19 cellular contexts compared by ENCODE assay signal in the genomic region with DNA sequence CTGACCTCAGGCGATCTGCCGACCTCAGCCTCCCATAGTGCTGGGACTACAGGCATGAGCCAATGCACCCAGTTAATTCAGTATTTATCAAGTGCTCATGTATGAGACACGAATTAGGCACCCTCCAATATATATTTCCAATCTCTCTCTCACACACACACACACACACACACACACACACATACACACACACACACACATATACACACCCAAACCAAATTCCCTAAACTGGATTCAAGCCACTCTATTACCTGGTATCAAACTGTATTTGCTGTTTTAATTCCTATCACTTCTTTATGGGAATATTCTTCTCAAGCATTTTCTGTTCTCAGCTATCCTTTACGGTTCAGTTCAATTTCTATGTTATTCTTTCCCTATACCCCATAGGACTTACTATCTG. TPM values are rescaled to one million over a fixed set of nuclear protein-coding genes. Genes with fewer than 3 reads are reported as not detected.
DNase-seq lines count a peak whose midpoint lies in the region; ATAC-seq, FAIRE-seq and TF ChIP-seq lines count a peak whose summit lies in the region.
"Had no signal": no experiment of that assay in that cellular context is flagged by ENCODE, and none has a peak within 500 bp of the region (broad histone marks: within the 10 kb centered on the region; RNA-seq: fewer than 3 reads in every experiment).

No MANE protein-coding gene starts in this region.

- no TSS peak for BruUV-seq in IMR-90 (replicated peaks; lab: Mats Ljungman, UMichigan)

- H3K79me1 ChIP-seq in IMR-90 (ENCODE audit: low read depth in 1 of 2, low read length in 2 of 2) = peaks cover 12 to 50% of the 10 kb centered on the region in 2 experiments

- no peak overlapping the region for H2AFZ ChIP-seq in IMR-90 (replicated peaks; ENCODE audit: low read length, poor library complexity)

- ATAC-seq in IMR-90 (ENCODE audit: low read depth) (no peak), HG02885 (IDR thresholded peaks at IDR 0.05; ENCODE audit: poor library complexity, unreplicated experiment) (no peak)
- no peak for ATAC-seq in stimulated activated effector memory CD8-positive, alpha-beta T cell treated with anti-CD3 and anti-CD28 coated beads, Interleukin-12 subunit alpha, Interleukin-12 subunit beta, amount 100 ng/mL, for 72 hours
- ATAC-seq: HCT116 had no signal

- H3K27ac Mint-ChIP-seq in progenitor cell of endocrine pancreas = peak overlapping the region; percentile 4
- no peak overlapping the region for H3K27ac Mint-ChIP-seq in stimulated activated effector memory CD8-positive, alpha-beta T cell treated with anti-CD3 and anti-CD28 coated beads, Interleukin-12 subunit alpha, Interleukin-12 subunit beta, amount 100 ng/mL, for 72 hours

- TF ChIP-seq CTCF in IMR-90 (conservative IDR thresholded peaks at IDR 0.05; ENCODE audit: low read depth, low read length) (no peak), progenitor cell of endocrine pancreas (IDR thresholded peaks at IDR 0.05; ENCODE audit: unreplicated experiment) (no peak), thyroid gland (IDR thresholded peaks at IDR 0.05) (no peak)

- CTCF ChIA-PET in IMR-90 (lab: Yijun Ruan, JAX) = no interaction called here

- no peak overlapping the region for H3K4ac ChIP-seq in IMR-90 (ENCODE audit: low read depth, low read length)

- no CpG with 5 or more reads among the region's 4 CpGs for WGBS in IMR-90 (ENCODE audit: extremely low coverage in 2 of 2, insufficient read length in 1 of 2), 2 experiments
- 87% methylated on average over 4 of the region's 4 CpGs for WGBS in thyroid gland, 2 donors

- H4K20me1 ChIP-seq in IMR-90 (ENCODE audit: insufficient read depth, low read length) = peaks cover 68% of the 10 kb centered on the region

- H4K91ac ChIP-seq in IMR-90 (ENCODE audit: insufficient read depth, low read depth, low read length) = no peak overlapping the region

- no peak overlapping the region for H2AK5ac ChIP-seq in IMR-90 (ENCODE audit: low read depth, low read length)

- DNase-seq in H54 (ENCODE audit: insufficient read length, low spot score) (no peak), IMR-90 (no peak), progenitor cell of endocrine pancreas (ENCODE audit: low spot score, unreplicated experiment) (no peak), thyroid gland (no peak)
- no peak for DNase-seq in stimulated activated effector memory CD8-positive, alpha-beta T cell treated with anti-CD3 and anti-CD28 coated beads, Interleukin-12 subunit alpha, Interleukin-12 subunit beta, amount 100 ng/mL, for 72 hours (ENCODE audit: low spot score in 2 of 2)
- DNase-seq: ACHN; NCI-H1417; NCI-H187; NCI-H2107; NCI-H510A; NCI-H748 treated with DMSO at 0.1 percent for 48 hours; NK-92 treated with Interleukin-12 subunit alpha and Interleukin-12 subunit beta, amount 100 ng/mL, for 24 hours; Peyer's patch had no signal

- no peak overlapping the region for H2BK15ac ChIP-seq in IMR-90 (ENCODE audit: low read depth, low read length)

- H4K8ac ChIP-seq in IMR-90 (ENCODE audit: low read depth in 2 of 2, low read length in 2 of 2) = no peak overlapping the region

- no peaks in the 10 kb centered on the region for H3K27me3 ChIP-seq in IMR-90 (ENCODE audit: control insufficient read depth, insufficient read depth, low read length)
- no peaks in the 10 kb centered on the region for H3K27me3 ChIP-seq in thyroid gland
- H3K27me3 ChIP-seq: Peyer's patch, SJSA1 had no signal

- TF ChIP-seq RAD21 in IMR-90 (IDR thresholded peaks at IDR 0.05; ENCODE audit: low read length) = no peak

- no peaks in the 10 kb centered on the region for H3K27me3 Mint-ChIP-seq in progenitor cell of endocrine pancreas

- H3K36me3 ChIP-seq in IMR-90 (ENCODE audit: control insufficient read depth, insufficient read depth, low read length) (peaks cover 1% of the 10 kb centered on the region), thyroid gland (no peaks in the 10 kb centered on the region)
- H3K36me3 ChIP-seq: Peyer's patch had no signal

- H4K5ac ChIP-seq in IMR-90 (ENCODE audit: low read depth, low read length) = no peak overlapping the region

- H2BK5ac ChIP-seq in IMR-90 (ENCODE audit: low read depth, low read length, poor library complexity, severe bottlenecking) = peak overlapping the region; percentile 39

- no peak overlapping the region for H2BK20ac ChIP-seq in IMR-90 (ENCODE audit: low read depth, low read length)

- H3K9me3 Mint-ChIP-seq in progenitor cell of endocrine pancreas (ENCODE audit: low read depth) = no peaks in the 10 kb centered on the region
- no peaks in the 10 kb centered on the region for H3K9me3 Mint-ChIP-seq in stimulated activated effector memory CD8-positive, alpha-beta T cell treated with anti-CD3 and anti-CD28 coated beads, Interleukin-12 subunit alpha, Interleukin-12 subunit beta, amount 100 ng/mL, for 72 hours

- POLR2A ChIA-PET in IMR-90 (lab: Charles Lee; ENCODE audit: unreplicated experiment) = interaction anchor here (1.0 kb wide), 1 partner anchor 9 kb away, joined by 3 read pairs; the partner anchor contains the start of gene ZNF644

- H3K9ac ChIP-seq in IMR-90 (ENCODE audit: low read depth, low read length) = no peak overlapping the region
- H3K9ac ChIP-seq: KMS-11 had no signal

- peaks cover 17% of the 10 kb centered on the region for H3K36me3 Mint-ChIP-seq in progenitor cell of endocrine pancreas (ENCODE audit: insufficient read depth)
- H3K36me3 Mint-ChIP-seq in stimulated activated effector memory CD8-positive, alpha-beta T cell treated with anti-CD3 and anti-CD28 coated beads, Interleukin-12 subunit alpha, Interleukin-12 subunit beta, amount 100 ng/mL, for 72 hours = peaks cover 38% of the 10 kb centered on the region

- peak; percentile 11 for FAIRE-seq in H54 (lab: Jason Lieb, UNC)

- H3K4me3 ChIP-seq in IMR-90 (ENCODE audit: insufficient read depth, low read depth, low read length) = no peak overlapping the region
- H3K4me3 ChIP-seq in thyroid gland (replicated peaks in 1 of 3) = no peak overlapping the region
- H3K4me3 ChIP-seq: Peyer's patch, SJSA1 had no signal

- H2AK9ac ChIP-seq in IMR-90 (replicated peaks; ENCODE audit: low read depth, low read length, poor library complexity) = no peak overlapping the region

- no peak overlapping the region for H2BK120ac ChIP-seq in IMR-90 (ENCODE audit: low read depth, low read length)

- TF ChIP-seq POLR2A in H54 (IDR thresholded peaks at IDR 0.05; ENCODE audit: low read depth, low read length) = no peak
- no peak for TF ChIP-seq POLR2A in IMR-90 (IDR thresholded peaks at IDR 0.05; ENCODE audit: low read depth, low read length)
- no peak for TF ChIP-seq POLR2A in thyroid gland (IDR thresholded peaks at IDR 0.05)

- no peak overlapping the region for H3K4me3 Mint-ChIP-seq in progenitor cell of endocrine pancreas (ENCODE audit: low read depth)
- no peak overlapping the region for H3K4me3 Mint-ChIP-seq in stimulated activated effector memory CD8-positive, alpha-beta T cell treated with anti-CD3 and anti-CD28 coated beads, Interleukin-12 subunit alpha, Interleukin-12 subunit beta, amount 100 ng/mL, for 72 hours

- H3K4me1 ChIP-seq in IMR-90 (ENCODE audit: control insufficient read depth, insufficient read depth, low read length) (peaks cover 1% of the 10 kb centered on the region; the same call in 1 of the 2 replicates), thyroid gland (peaks cover 19 to 29% of the 10 kb centered on the region in 2 donors)

- no peak overlapping the region for H3K56ac ChIP-seq in IMR-90 (ENCODE audit: extremely low read depth, insufficient read depth, low read length)

- in situ Hi-C loops in IMR-90 (cut with MboI; ENCODE audit: low sequenced_read_pairs) = no loop called here

- H3K4me1 Mint-ChIP-seq in progenitor cell of endocrine pancreas (ENCODE audit: low read depth) = peaks cover 25% of the 10 kb centered on the region
- H3K4me1 Mint-ChIP-seq in stimulated activated effector memory CD8-positive, alpha-beta T cell treated with anti-CD3 and anti-CD28 coated beads, Interleukin-12 subunit alpha, Interleukin-12 subunit beta, amount 100 ng/mL, for 72 hours = peaks cover 66% of the 10 kb centered on the region

- intact Hi-C loops in IMR-90 (cut with micrococcal nuclease) = no loop called here
- intact Hi-C loops in thyroid gland (cut with DNase I) = no loop called here

- H3K9me3 ChIP-seq in IMR-90 (ENCODE audit: control insufficient read depth, insufficient read depth, low read length) (no peaks in the 10 kb centered on the region), thyroid gland (no peaks in the 10 kb centered on the region)
- H3K9me3 ChIP-seq: Peyer's patch, SJSA1 had no signal

- dilution Hi-C loops in IMR-90 (cut with HindIII; ENCODE audit: low sequenced_read_pairs, unreplicated experiment) = no loop called here

- H3K27ac ChIP-seq in IMR-90 (ENCODE audit: insufficient read depth, low read length) (no peak overlapping the region), cingulate gyrus (ENCODE audit: low read depth, low read length) (peak overlapping the region; percentile 15), thyroid gland (no peak overlapping the region)
- H3K27ac ChIP-seq: C4-2B, KMS-11, Peyer's patch, SJSA1 had no signal

- H3K9me1 ChIP-seq in IMR-90 (ENCODE audit: insufficient read depth, low read length) = 0 out of 2 replicates have a peak, but pooled peaks cover 2% of the 10 kb centered on the region

- H3K4me2 ChIP-seq in IMR-90 (ENCODE audit: low read depth, low read length) = no peak overlapping the region
- H3K4me2 ChIP-seq: KMS-11 had no signal

- no peak overlapping the region for H3K23ac ChIP-seq in IMR-90 (ENCODE audit: low read depth, low read length)

- no peak overlapping the region for H3K14ac ChIP-seq in IMR-90 (replicated peaks; ENCODE audit: low read depth, low read length)

- no peak overlapping the region for H3K18ac ChIP-seq in IMR-90 (ENCODE audit: low read depth, low read length)

TF ChIP-seq in IMR-90, 13 proteins besides CTCF, POLR2A, EP300 and RAD21 (continues in another document):
- TF ChIP-seq, protein P1, sequence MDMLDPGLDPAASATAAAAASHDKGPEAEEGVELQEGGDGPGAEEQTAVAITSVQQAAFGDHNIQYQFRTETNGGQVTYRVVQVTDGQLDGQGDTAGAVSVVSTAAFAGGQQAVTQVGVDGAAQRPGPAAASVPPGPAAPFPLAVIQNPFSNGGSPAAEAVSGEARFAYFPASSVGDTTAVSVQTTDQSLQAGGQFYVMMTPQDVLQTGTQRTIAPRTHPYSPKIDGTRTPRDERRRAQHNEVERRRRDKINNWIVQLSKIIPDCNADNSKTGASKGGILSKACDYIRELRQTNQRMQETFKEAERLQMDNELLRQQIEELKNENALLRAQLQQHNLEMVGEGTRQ (IDR thresholded peaks at IDR 0.05; ENCODE audit: low read depth, low read length) = no peak
- no peak for TF ChIP-seq MXI1 (IDR thresholded peaks at IDR 0.05; ENCODE audit: borderline replicate concordance, low read depth, low read length)
- TF ChIP-seq RFX5 (IDR thresholded peaks at IDR 0.05; ENCODE audit: low read depth, low read length) = no peak

RNA-seq across cellular contexts. Expression of gene ZNF644, which starts 8.5 kb away (rescaled TPM):
- total RNA-seq in IMR-90 (2012; rRNA removed) (45.3 and 66.7 TPM in 2 replicates), progenitor cell of endocrine pancreas (100 and 101 TPM in 2 replicates), thyroid gland (100 to 1,000 TPM in 1 of 4 donors, 10 to 100 TPM in 3; 70.2 to 105 (median 82.4) TPM)
- 7.1 and 9.0 TPM in 2 replicates for polyA plus RNA-seq in IMR-90 (2012; rRNA removed)
- 1.1 and 1.3 TPM in 2 replicates for polyA plus RNA-seq in IMR-90 (2012; cell fraction: cytosol; rRNA removed)
- 0.84 and 18.8 TPM in 2 replicates for polyA plus RNA-seq in IMR-90 (2012; cell fraction: nucleus; rRNA removed; ENCODE audit: low replicate concordance)
